Comparison of ENCODE assay signal across 8 cellular contexts in the genomic region with DNA sequence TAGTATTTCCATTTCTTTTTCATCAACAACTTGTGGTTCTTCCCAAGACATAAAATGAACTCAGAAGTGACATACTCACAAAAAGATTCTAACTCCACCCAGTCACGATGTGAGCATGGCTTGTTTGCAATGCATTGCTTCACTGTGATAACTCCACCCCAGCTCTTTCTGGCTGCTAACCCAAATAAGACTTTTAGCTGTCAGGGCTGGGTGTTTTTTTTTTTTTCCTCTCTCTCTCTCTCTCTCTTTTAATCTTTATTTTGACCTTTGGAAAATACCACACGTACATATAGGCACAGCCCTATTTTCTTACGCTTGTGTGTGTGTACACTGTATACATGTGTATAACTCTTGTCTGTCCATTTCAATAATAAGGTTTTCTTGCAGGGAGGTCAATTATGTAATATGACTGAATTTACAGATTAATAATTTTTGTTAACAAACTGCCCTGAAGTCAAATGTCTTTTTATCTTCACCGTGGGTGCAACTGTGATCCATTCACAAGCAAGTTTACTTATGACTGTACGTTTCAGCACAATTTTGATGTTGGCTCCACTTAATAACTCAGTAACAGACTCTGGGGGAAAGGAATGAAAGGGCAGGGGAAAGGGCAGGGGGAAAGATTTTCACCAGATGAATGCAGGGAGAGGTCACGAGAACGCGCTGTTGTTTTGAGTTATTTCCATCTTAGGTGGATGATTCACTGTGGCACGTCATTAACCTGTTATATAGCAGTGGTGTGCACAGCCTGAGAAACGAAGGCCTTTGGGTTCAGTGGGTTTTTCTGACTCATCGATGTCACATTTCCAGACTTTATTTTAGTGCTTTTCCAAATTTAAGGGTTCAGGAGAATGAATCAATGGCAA. TPM values are rescaled to one million over a fixed set of nuclear protein-coding genes. Genes with fewer than 3 reads are reported as not detected.
DNase-seq lines count a peak whose midpoint lies in the region; ATAC-seq and TF ChIP-seq lines count a peak whose summit lies in the region.

No MANE protein-coding gene starts in this region.

- TF ChIP-seq POLR2A in gastrocnemius medialis (IDR thresholded peaks at IDR 0.05), result no peak

- H3K27ac ChIP-seq in gastrocnemius medialis, result peak overlapping the region in 3 of 4 donors; percentile 6 to 36 (median 29)

- in situ Hi-C loops in gastrocnemius medialis (cut with MboI; ENCODE audit: low sequenced_read_pairs in 4 of 4), result no loop called here

- H3K4me1 Mint-ChIP-seq in effector memory CD8-positive, alpha-beta T cell (ENCODE audit: low read depth in 2 of 2), result peaks cover 45 to 61% of the 10 kb centered on the region in 2 donors

- DNase-seq in Right ventricle myocardium inferior (ENCODE audit: missing footprints) (no peak), cardiac septum (ENCODE audit: low spot score) (no peak), gastrocnemius medialis (peak; percentile 10 to 19), NCI-H2029 (lab: John Stamatoyannopoulos, UW) (no peak), NCI-H146 treated with DMSO at 0.1 percent for 48 hours (lab: John Stamatoyannopoulos, UW; ENCODE audit: unreplicated experiment) (no peak)
- DNase-seq in activated CD4-positive, alpha-beta T cell treated with anti-CD3 and anti-CD28 coated beads, Interleukin-2, amount 50 U/mL, for 1 hour, result peak; percentile 60
- DNase-seq in effector memory CD8-positive, alpha-beta T cell, result peak; percentile 50 to 61 (median 51)

- no peaks in the 10 kb centered on the region for H3K36me3 ChIP-seq in gastrocnemius medialis

- H3K27me3 Mint-ChIP-seq in effector memory CD8-positive, alpha-beta T cell, result no peaks in the 10 kb centered on the region

- intact Hi-C loops in Right ventricle myocardium inferior (cut with DNase I) (no loop called here), cardiac septum (cut with DNase I) (no loop called here), gastrocnemius medialis (cut with DNase I; ENCODE audit: low total_unique reads) (no loop called here)

- no peak for TF ChIP-seq CTCF in gastrocnemius medialis (IDR thresholded peaks at IDR 0.05 in 4 of 5, conservative IDR thresholded peaks at IDR 0.05 in 1 of 5)

- H3K9me3 ChIP-seq in gastrocnemius medialis, result no peaks in the 10 kb centered on the region

- H3K27ac Mint-ChIP-seq in effector memory CD8-positive, alpha-beta T cell, result peak overlapping the region; percentile 93 to 98

- H3K4me1 ChIP-seq in gastrocnemius medialis, result no peaks in the 10 kb centered on the region

- H3K27me3 ChIP-seq in gastrocnemius medialis, result no peaks in the 10 kb centered on the region

- H3K36me3 Mint-ChIP-seq in effector memory CD8-positive, alpha-beta T cell (ENCODE audit: insufficient read depth), result peaks cover 35% of the 10 kb centered on the region

- H3K9me3 Mint-ChIP-seq in effector memory CD8-positive, alpha-beta T cell, result no peaks in the 10 kb centered on the region

- ATAC-seq in Right ventricle myocardium inferior, result peak; percentile 81
- ATAC-seq in HG03457 (IDR thresholded peaks at IDR 0.05; ENCODE audit: unreplicated experiment), result peak; percentile 69
- ATAC-seq in effector memory CD8-positive, alpha-beta T cell (replicated peaks), result peak; percentile 86
- ATAC-seq in gastrocnemius medialis, result peak; percentile 49 to 74

- no peak overlapping the region for H3K4me3 ChIP-seq in gastrocnemius medialis

- H3K4me3 Mint-ChIP-seq in effector memory CD8-positive, alpha-beta T cell, result peak overlapping the region; percentile 55 to 74

RNA-seq across cellular contexts. Expression of gene APBB1IP, which starts 49.1 kb away (rescaled TPM):
- total RNA-seq in Right ventricle myocardium inferior (4.8 TPM), cardiac septum (2.5 TPM), gastrocnemius medialis (1 to 10 TPM in 2 of 4 donors, under 1 TPM in 2; 0.83 to 2.0 (median 1.2) TPM)

Comparison
In these comparisons a context has a peak if more than half of its experiments do, and no peak if none do; other contexts are left out.
1. DNase-seq: peak in activated CD4-positive, alpha-beta T cell treated with anti-CD3 and anti-CD28 coated beads, Interleukin-2, amount 50 U/mL, for 1 hour (single experiment), effector memory CD8-positive, alpha-beta T cell (3 of 3) and gastrocnemius medialis (2 of 2); none in Right ventricle myocardium inferior (single experiment), cardiac septum (single experiment), NCI-H2029 (single experiment) and NCI-H146 treated with DMSO at 0.1 percent for 48 hours (single experiment).
2. Peak in every context shown above with its lines, with median percentiles within 50 percentile points of each other: ATAC-seq.